Comparison of ENCODE assay signal across 14 cellular contexts in genomic region chr3:30167511-30168135, GRCh38.
A peak's percentile ranks its signal among the peaks of the same experiment; 100 is the strongest.
DNase-seq lines count a peak whose midpoint lies in the region; ATAC-seq, FAIRE-seq and TF ChIP-seq lines count a peak whose summit lies in the region.
"Had no signal": no experiment of that assay in that cellular context is flagged by ENCODE, and none has a peak within 500 bp of the region (broad histone marks: within the 10 kb centered on the region; RNA-seq: fewer than 3 reads in every experiment).

No MANE protein-coding gene starts in this region.

- no peak overlapping the region for H4K12ac ChIP-seq in trophoblast cell (ENCODE audit: low read depth, low read length)

- no peak overlapping the region for H2BK5ac ChIP-seq in H1 (ENCODE audit: low read depth, low read length)
- no peak overlapping the region for H2BK5ac ChIP-seq in trophoblast cell (ENCODE audit: low read depth, low read length, poor library complexity)

- DNase-seq in A673 (ENCODE audit: low spot score) (peak; percentile 46), M059J (ENCODE audit: low read depth) (peak; percentile 48), H1 (ENCODE audit: low read depth in 1 of 2, low spot score in 2 of 2) (no peak), midbrain (lab: John Stamatoyannopoulos, UW) (peak; percentile 69), trophoblast cell (no peak), stomach (no peak)
- DNase-seq in stimulated activated naive CD4-positive, alpha-beta T cell (lab: John Stamatoyannopoulos, UW) = no peak
- DNase-seq: activated CD4-positive, alpha-beta T cell treated with anti-CD3 and anti-CD28 coated beads for 36 hours; NCI-H1694; T-cell; upper lobe of right lung had no signal

- ATAC-seq in HG02798 (IDR thresholded peaks at IDR 0.05; ENCODE audit: poor library complexity, unreplicated experiment) = no peak
- ATAC-seq: activated CD4-positive, alpha-beta T cell treated with anti-CD3 and anti-CD28 coated beads for 36 hours; activated T-helper 17 cell treated with anti-CD3 and anti-CD28 coated beads, Interleukin-2, amount 50 U/mL, for 72 hours; T-cell; upper lobe of right lung had no signal

- no peak for TF ChIP-seq RAD21 in H1 (IDR thresholded peaks at IDR 0.05 in 1 of 2, conservative IDR thresholded peaks at IDR 0.05 in 1 of 2; ENCODE audit: low read depth in 2 of 2, low read length in 2 of 2)

- H3K79me1 ChIP-seq in H1 (ENCODE audit: low read depth, low read length) (no peaks in the 10 kb centered on the region), trophoblast cell (ENCODE audit: low read length) (no peaks in the 10 kb centered on the region)

- H4K91ac ChIP-seq in H1 (replicated peaks; ENCODE audit: insufficient read length, low read length) = no peak overlapping the region
- no peak overlapping the region for H4K91ac ChIP-seq in trophoblast cell (ENCODE audit: low read depth, low read length)

- TF ChIP-seq POLR2A in H1 (IDR thresholded peaks at IDR 0.05; ENCODE audit: control extremely low read depth in 1 of 2, low read depth in 2 of 2, low read length in 2 of 2) = no peak
- TF ChIP-seq POLR2A in stomach (IDR thresholded peaks at IDR 0.05) = no peak

- TF ChIP-seq CTCF in A673 (conservative IDR thresholded peaks at IDR 0.05; ENCODE audit: low read depth, low read length) (no peak), H1 (IDR thresholded peaks at IDR 0.05; ENCODE audit: control extremely low read depth in 1 of 3, insufficient read depth in 1 of 3, low read depth in 1 of 3, low read length in 3 of 3) (no peak), stomach (IDR thresholded peaks at IDR 0.05) (no peak)

- H2AFZ ChIP-seq in H1 (ENCODE audit: low read length) (peak overlapping the region; percentile 60; the same call in 1 of the 2 replicates), trophoblast cell (ENCODE audit: insufficient read depth, low read length, poor library complexity) (no peak overlapping the region)

- H3K9me3 ChIP-seq in A673 (ENCODE audit: low read depth, low read length, poor library complexity, severe bottlenecking) (peaks cover 4% of the 10 kb centered on the region), H1 (ENCODE audit: insufficient read depth in 2 of 2, low read depth in 1 of 2, low read length in 1 of 2) (no peaks in the 10 kb centered on the region), trophoblast cell (ENCODE audit: insufficient read depth, low read depth, low read length) (no peaks in the 10 kb centered on the region), stomach (peaks cover 0 to 9% (median 4%) of the 10 kb centered on the region in 4 donors)
- H3K9me3 ChIP-seq: upper lobe of right lung had no signal

- WGBS in H1 (ENCODE audit: extremely low coverage in 1 of 2, insufficient coverage in 1 of 2, insufficient read length in 1 of 2, insufficient replicate concordance in 2 of 2, low coverage in 1 of 2, low lambda C conversion rate in 2 of 2, missing lambda C conversion rate in 1 of 2), 2 experiments = 82% methylated on average over 3 of the region's 3 CpGs; no CpG with 5 or more reads in 1 of the 2 experiments
- no CpG with 5 or more reads among the region's 3 CpGs for WGBS in trophoblast cell (ENCODE audit: extremely low coverage, insufficient coverage, insufficient read length)
- 49 to 68% (median 62%) methylated on average over 3 of the region's 3 CpGs for whole genome bisulfite sequencing in stomach, 5 donors

- H3K18ac ChIP-seq in H1 (ENCODE audit: extremely low read depth, low read length) (no peak overlapping the region), trophoblast cell (ENCODE audit: low read length) (no peak overlapping the region)

- POLR2A ChIA-PET in A673 (lab: Charles Lee; ENCODE audit: low non-redundant PET) (interaction anchor here (0.6 kb wide), 1 partner anchor 26 kb away, joined by 3 read pairs; no protein-coding TSS in a partner anchor), H1 (lab: Charles Lee; ENCODE audit: partially characterized antibody) (interaction anchor here (0.9 kb wide), 1 partner anchor 9 kb away, joined by 3 read pairs; no protein-coding TSS in a partner anchor)

- no peak overlapping the region for H2AK5ac ChIP-seq in H1 (ENCODE audit: low read depth, low read length)
- no peak overlapping the region for H2AK5ac ChIP-seq in trophoblast cell (ENCODE audit: low read length)

- no peak overlapping the region for H4K8ac ChIP-seq in H1 (ENCODE audit: extremely low read depth, insufficient read depth, low read length)
- no peak overlapping the region for H4K8ac ChIP-seq in trophoblast cell (ENCODE audit: low read depth, low read length)

- no peak overlapping the region for H3K4me2 ChIP-seq in H1 (ENCODE audit: insufficient read depth in 1 of 2, low read depth in 2 of 2, low read length in 2 of 2)
- H3K4me2 ChIP-seq in trophoblast cell (ENCODE audit: low read length) = no peak overlapping the region

- H2BK12ac ChIP-seq in H1 (ENCODE audit: low read depth, low read length) = no peak overlapping the region
- H2BK12ac ChIP-seq in trophoblast cell (ENCODE audit: low read length) = no peak overlapping the region

- H2BK15ac ChIP-seq in H1 (ENCODE audit: low read length) = no peak overlapping the region

- H3K14ac ChIP-seq in H1 (ENCODE audit: insufficient read length) = no peak overlapping the region
- H3K14ac ChIP-seq in trophoblast cell (ENCODE audit: low read length) = no peak overlapping the region

- no peak overlapping the region for H3K56ac ChIP-seq in H1 (replicated peaks; ENCODE audit: insufficient read length, low read depth, low read length)

- H2BK20ac ChIP-seq in H1 (ENCODE audit: low read length) = no peak overlapping the region

- no peak overlapping the region for H3K4me3 ChIP-seq in A673 (ENCODE audit: low read depth, low read length, poor library complexity, severe bottlenecking)
- no peak overlapping the region for H3K4me3 ChIP-seq in H1 (ENCODE audit: extremely low read depth in 1 of 4, insufficient read depth in 2 of 4, low read depth in 3 of 4, low read length in 4 of 4)
- no peak overlapping the region for H3K4me3 ChIP-seq in trophoblast cell (ENCODE audit: low read depth, low read length)
- no peak overlapping the region for H3K4me3 ChIP-seq in stomach
- H3K4me3 ChIP-seq: upper lobe of right lung had no signal

- H3K27me3 ChIP-seq in A673 (replicated peaks; ENCODE audit: insufficient read depth, low read depth, low read length, poor library complexity) = no peaks in the 10 kb centered on the region
- H3K27me3 ChIP-seq in H1 (replicated peaks in 1 of 4; ENCODE audit: control insufficient read depth in 3 of 4, extremely low read depth in 1 of 4, insufficient read depth in 3 of 4, low read length in 3 of 4) = no peaks in the 10 kb centered on the region
- H3K27me3 ChIP-seq in trophoblast cell (ENCODE audit: insufficient read depth, low read length) = no peaks in the 10 kb centered on the region
- H3K27me3 ChIP-seq in stomach = no peaks in the 10 kb centered on the region
- H3K27me3 ChIP-seq: upper lobe of right lung had no signal

- H3K9ac ChIP-seq in H1 (replicated peaks in 1 of 4; ENCODE audit: extremely low read depth in 1 of 4, low read depth in 3 of 4, low read length in 3 of 4) = no peak overlapping the region; a peak in 1 of 7 replicates
- H3K9ac ChIP-seq in trophoblast cell (ENCODE audit: low read length) = no peak overlapping the region

- CTCF ChIA-PET in A673 (lab: Charles Lee) = no interaction called here
- CTCF ChIA-PET in H1 (lab: Charles Lee; ENCODE audit: partially characterized antibody) = interaction anchor here (0.8 to 2.2 kb wide), 6 partner anchors 8 to 155 kb away, joined by 3 to 12 read pairs (median 3); no protein-coding TSS in a partner anchor

- H2BK120ac ChIP-seq in H1 (replicated peaks; ENCODE audit: low read depth, low read length) (no peak overlapping the region), trophoblast cell (ENCODE audit: insufficient read depth, low read length, poor library complexity) (no peak overlapping the region)

- no peaks in the 10 kb centered on the region for H3K23me2 ChIP-seq in H1 (ENCODE audit: low read depth, low read length)

- BruUV-seq in A673 (replicated peaks; lab: Mats Ljungman, UMichigan) = no TSS peak

- no peak overlapping the region for H4K5ac ChIP-seq in H1 (ENCODE audit: insufficient read length, low read depth, low read length)

- intact Hi-C loops in A673 (cut with micrococcal nuclease; ENCODE audit: unreplicated experiment) = no loop called here
- intact Hi-C loops in stomach (cut with DNase I; ENCODE audit: low total_unique reads) = no loop called here

- H4K20me1 ChIP-seq in H1 (replicated peaks in 1 of 2; ENCODE audit: control insufficient read depth in 1 of 2, insufficient read depth in 2 of 2, low read length in 2 of 2) = no peaks in the 10 kb centered on the region

- H3K27ac ChIP-seq in A673 (ENCODE audit: low read depth, low read length, poor library complexity, severe bottlenecking) (no peak overlapping the region), H1 (ENCODE audit: low read depth, low read length) (no peak overlapping the region), trophoblast cell (ENCODE audit: low read depth, low read length) (no peak overlapping the region), stomach (no peak overlapping the region)
- H3K27ac ChIP-seq: upper lobe of right lung had no signal

- FAIRE-seq in H1 (lab: Jason Lieb, UNC) = no peak
- FAIRE-seq: GM12891 had no signal

- TF ChIP-seq EP300 in H1 (IDR thresholded peaks at IDR 0.05; ENCODE audit: borderline replicate concordance in 1 of 2, low read depth in 2 of 2, low read length in 2 of 2) (no peak), stomach (IDR thresholded peaks at IDR 0.05) (no peak)

- no peak overlapping the region for H3K23ac ChIP-seq in H1 (ENCODE audit: insufficient read length)
- H3K23ac ChIP-seq in trophoblast cell (ENCODE audit: low read length) = no peak overlapping the region

- H3K36me3 ChIP-seq in A673 (ENCODE audit: insufficient read depth, low read length, poor library complexity, severe bottlenecking) = no peaks in the 10 kb centered on the region
- no peaks in the 10 kb centered on the region for H3K36me3 ChIP-seq in H1 (ENCODE audit: control insufficient read depth in 2 of 4, insufficient read depth in 4 of 4, low read length in 3 of 4)
- H3K36me3 ChIP-seq in trophoblast cell (ENCODE audit: control insufficient read depth in 1 of 2, insufficient read depth in 2 of 2, low read length in 2 of 2) = no peaks in the 10 kb centered on the region
- H3K36me3 ChIP-seq in stomach = no peaks in the 10 kb centered on the region
- H3K36me3 ChIP-seq: upper lobe of right lung had no signal

- H3K4me1 ChIP-seq in A673 (ENCODE audit: insufficient read depth, low read length, poor library complexity, severe bottlenecking) (peaks cover 6% of the 10 kb centered on the region), H1 (replicated peaks in 1 of 4; ENCODE audit: control insufficient read depth in 3 of 4, insufficient read depth in 4 of 4, low read length in 3 of 4) (no peaks in the 10 kb centered on the region), trophoblast cell (ENCODE audit: control insufficient read depth in 1 of 2, insufficient read depth in 2 of 2, low read length in 2 of 2) (no peaks in the 10 kb centered on the region), stomach (no peaks in the 10 kb centered on the region)
- H3K4me1 ChIP-seq: upper lobe of right lung had no signal

- H3K79me2 ChIP-seq in H1 (ENCODE audit: control insufficient read depth in 1 of 2, insufficient read depth in 2 of 2, low read length in 2 of 2) = no peaks in the 10 kb centered on the region
- no peaks in the 10 kb centered on the region for H3K79me2 ChIP-seq in trophoblast cell (ENCODE audit: control insufficient read depth, insufficient read depth, low read length, poor library complexity)

- no peak overlapping the region for H3K4ac ChIP-seq in H1 (replicated peaks; ENCODE audit: insufficient read length, low read depth, low read length)
- H3K4ac ChIP-seq in trophoblast cell (ENCODE audit: low read depth, low read length) = no peak overlapping the region

Comparison
In these comparisons a context has a peak if more than half of its experiments do, and no peak if none do; other contexts are left out.
1. DNase-seq: peak in A673 (single experiment), M059J (single experiment) and midbrain (single experiment); none in H1 (0 of 2), stimulated activated naive CD4-positive, alpha-beta T cell (0 of 6), trophoblast cell (0 of 2) and stomach (single experiment).